ENCODE assay signal across 8 cellular contexts in genomic region chr6:12051861-12052368, GRCh38. TPM values are rescaled to one million over a fixed set of nuclear protein-coding genes. Genes with fewer than 3 reads are reported as not detected.
DNase-seq lines count a peak whose midpoint lies in the region; ATAC-seq and TF ChIP-seq lines count a peak whose summit lies in the region.

No MANE protein-coding gene starts in this region.

- no peaks in the 10 kb centered on the region for H3K9me3 Mint-ChIP-seq in type B pancreatic cell

- H3K4me3 Mint-ChIP-seq in type B pancreatic cell = no peak overlapping the region

- TF ChIP-seq CTCF in type B pancreatic cell (conservative IDR thresholded peaks at IDR 0.05) = no peak

- peaks cover 20% of the 10 kb centered on the region for H3K36me3 Mint-ChIP-seq in type B pancreatic cell

- no peaks in the 10 kb centered on the region for H3K27me3 Mint-ChIP-seq in type B pancreatic cell

- no peak overlapping the region for H3K27ac Mint-ChIP-seq in type B pancreatic cell

- DNase-seq in activated CD4-positive, CD25-positive, alpha-beta regulatory T cell treated with anti-CD3 and anti-CD28 coated beads, Interleukin-2, amount 50 U/mL, for 16 hours (ENCODE audit: low read depth, low spot score) = peak; percentile 43
- no peak for DNase-seq in activated CD4-positive, CD25-positive, alpha-beta regulatory T cell (lab: John Stamatoyannopoulos, UW)
- DNase-seq in activated CD4-positive, alpha-beta T cell treated with anti-CD3 and anti-CD28 coated beads for 4 hours = peak; percentile 48 to 51
- DNase-seq in medulla oblongata (ENCODE audit: extremely low spot score) (peak; percentile 50), hypothalamus (lab: John Stamatoyannopoulos, UW) (no peak), type B pancreatic cell (ENCODE audit: extremely low spot score, unreplicated experiment) (no peak), NCI-H2081 (lab: John Stamatoyannopoulos, UW) (no peak)

- peaks cover 5% of the 10 kb centered on the region for H3K4me1 Mint-ChIP-seq in type B pancreatic cell (ENCODE audit: unreplicated experiment)

- peak; percentile 74 for ATAC-seq in HG03135 (IDR thresholded peaks at IDR 0.05; ENCODE audit: unreplicated experiment)

RNA-seq across cellular contexts. Expression of gene HIVEP1, which starts 39.8 kb away (rescaled TPM):
- 37.4 and 52.3 TPM in 2 replicates for total RNA-seq in type B pancreatic cell (ENCODE audit: low replicate concordance)

Comparison
In these comparisons a context has a peak if more than half of its experiments do, and no peak if none do; other contexts are left out.
1. DNase-seq: peak in activated CD4-positive, CD25-positive, alpha-beta regulatory T cell treated with anti-CD3 and anti-CD28 coated beads, Interleukin-2, amount 50 U/mL, for 16 hours (single experiment), activated CD4-positive, alpha-beta T cell treated with anti-CD3 and anti-CD28 coated beads for 4 hours (2 of 2) and medulla oblongata (single experiment); none in activated CD4-positive, CD25-positive, alpha-beta regulatory T cell (0 of 4), hypothalamus (0 of 51), type B pancreatic cell (single experiment) and NCI-H2081 (0 of 2).